In the genomic region with DNA sequence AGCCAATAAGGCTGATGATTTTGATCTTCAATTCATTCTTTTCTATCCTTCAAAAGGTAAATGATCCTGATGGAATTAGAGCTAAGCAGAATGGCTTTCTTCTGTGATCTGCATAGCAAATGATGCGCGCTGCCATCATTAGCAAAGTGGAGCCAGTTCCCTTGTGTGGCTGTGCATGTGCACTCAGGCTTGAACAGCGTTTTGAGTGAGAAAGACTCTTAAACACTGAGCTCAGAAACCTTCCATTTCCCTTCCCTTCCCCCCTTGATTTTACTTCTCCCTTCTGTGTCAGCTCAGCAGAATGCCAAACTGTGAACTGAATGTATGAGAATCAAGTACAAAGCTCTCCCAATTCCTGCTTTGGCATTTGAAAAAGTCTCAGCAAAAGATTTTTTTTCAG, we compare ENCODE assay signal across 1 cellular context.
TF ChIP-seq lines count a peak whose summit lies in the region.

No MANE protein-coding gene starts in this region.

TF ChIP-seq in GM12878, 131 proteins besides CTCF, POLR2A, EP300 and RAD21 (continued from another document):
- TF ChIP-seq, protein P1, sequence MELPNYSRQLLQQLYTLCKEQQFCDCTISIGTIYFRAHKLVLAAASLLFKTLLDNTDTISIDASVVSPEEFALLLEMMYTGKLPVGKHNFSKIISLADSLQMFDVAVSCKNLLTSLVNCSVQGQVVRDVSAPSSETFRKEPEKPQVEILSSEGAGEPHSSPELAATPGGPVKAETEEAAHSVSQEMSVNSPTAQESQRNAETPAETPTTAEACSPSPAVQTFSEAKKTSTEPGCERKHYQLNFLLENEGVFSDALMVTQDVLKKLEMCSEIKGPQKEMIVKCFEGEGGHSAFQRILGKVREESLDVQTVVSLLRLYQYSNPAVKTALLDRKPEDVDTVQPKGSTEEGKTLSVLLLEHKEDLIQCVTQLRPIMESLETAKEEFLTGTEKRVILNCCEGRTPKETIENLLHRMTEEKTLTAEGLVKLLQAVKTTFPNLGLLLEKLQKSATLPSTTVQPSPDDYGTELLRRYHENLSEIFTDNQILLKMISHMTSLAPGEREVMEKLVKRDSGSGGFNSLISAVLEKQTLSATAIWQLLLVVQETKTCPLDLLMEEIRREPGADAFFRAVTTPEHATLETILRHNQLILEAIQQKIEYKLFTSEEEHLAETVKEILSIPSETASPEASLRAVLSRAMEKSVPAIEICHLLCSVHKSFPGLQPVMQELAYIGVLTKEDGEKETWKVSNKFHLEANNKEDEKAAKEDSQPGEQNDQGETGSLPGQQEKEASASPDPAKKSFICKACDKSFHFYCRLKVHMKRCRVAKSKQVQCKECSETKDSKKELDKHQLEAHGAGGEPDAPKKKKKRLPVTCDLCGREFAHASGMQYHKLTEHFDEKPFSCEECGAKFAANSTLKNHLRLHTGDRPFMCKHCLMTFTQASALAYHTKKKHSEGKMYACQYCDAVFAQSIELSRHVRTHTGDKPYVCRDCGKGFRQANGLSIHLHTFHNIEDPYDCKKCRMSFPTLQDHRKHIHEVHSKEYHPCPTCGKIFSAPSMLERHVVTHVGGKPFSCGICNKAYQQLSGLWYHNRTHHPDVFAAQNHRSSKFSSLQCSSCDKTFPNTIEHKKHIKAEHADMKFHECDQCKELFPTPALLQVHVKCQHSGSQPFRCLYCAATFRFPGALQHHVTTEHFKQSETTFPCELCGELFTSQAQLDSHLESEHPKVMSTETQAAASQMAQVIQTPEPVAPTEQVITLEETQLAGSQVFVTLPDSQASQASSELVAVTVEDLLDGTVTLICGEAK (IDR thresholded peaks at IDR 0.05; ENCODE audit: borderline replicate concordance), result no peak
